ENCODE assay signal across 1 cellular context in the genomic region with DNA sequence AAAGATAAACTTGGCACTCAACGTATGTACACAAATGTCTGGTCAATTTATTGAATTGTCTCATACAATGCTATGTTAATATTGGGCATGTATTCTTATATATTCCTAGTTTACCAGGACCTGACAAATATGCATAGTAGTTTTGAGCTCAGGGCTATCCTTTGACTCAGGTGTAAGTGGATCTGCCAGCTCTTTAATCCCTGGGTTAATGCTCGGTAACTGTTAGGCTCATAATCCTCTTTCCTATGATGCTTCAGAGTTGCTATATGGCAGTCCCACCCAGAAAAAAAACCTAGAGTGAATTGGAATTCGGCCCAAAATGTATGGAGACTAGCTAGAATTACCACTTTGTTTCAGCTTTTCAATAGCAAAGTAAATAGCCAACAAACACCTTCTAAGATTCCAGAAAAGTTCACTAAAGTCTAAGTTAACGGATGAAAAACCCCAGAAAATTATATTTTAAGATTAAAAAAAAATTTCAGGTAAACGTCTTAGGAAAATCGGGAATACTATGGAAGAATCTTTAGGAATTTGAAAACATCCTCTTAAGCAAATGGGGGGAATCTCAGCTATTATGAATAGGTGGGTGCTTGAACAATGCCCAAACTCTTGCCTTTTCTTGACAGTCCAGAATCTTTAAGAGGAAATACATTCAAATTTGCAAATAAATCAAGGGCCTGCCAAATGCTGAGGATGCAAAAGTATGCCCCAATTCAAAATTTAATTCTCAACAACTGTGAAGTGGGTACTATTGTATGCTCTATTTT.
TF ChIP-seq lines count a peak whose summit lies in the region.

No MANE protein-coding gene starts in this region.

TF ChIP-seq in WTC11, 78 proteins besides CTCF, POLR2A, EP300 and RAD21:
- TF ChIP-seq RELA (CRISPR knock-in tag; IDR thresholded peaks at IDR 0.05; ENCODE audit: borderline replicate concordance) (no peak), NFATC4 (CRISPR knock-in tag; IDR thresholded peaks at IDR 0.05) (peak; percentile 84; the same call in 1 of the 2 replicates)
- TF ChIP-seq, protein P1, sequence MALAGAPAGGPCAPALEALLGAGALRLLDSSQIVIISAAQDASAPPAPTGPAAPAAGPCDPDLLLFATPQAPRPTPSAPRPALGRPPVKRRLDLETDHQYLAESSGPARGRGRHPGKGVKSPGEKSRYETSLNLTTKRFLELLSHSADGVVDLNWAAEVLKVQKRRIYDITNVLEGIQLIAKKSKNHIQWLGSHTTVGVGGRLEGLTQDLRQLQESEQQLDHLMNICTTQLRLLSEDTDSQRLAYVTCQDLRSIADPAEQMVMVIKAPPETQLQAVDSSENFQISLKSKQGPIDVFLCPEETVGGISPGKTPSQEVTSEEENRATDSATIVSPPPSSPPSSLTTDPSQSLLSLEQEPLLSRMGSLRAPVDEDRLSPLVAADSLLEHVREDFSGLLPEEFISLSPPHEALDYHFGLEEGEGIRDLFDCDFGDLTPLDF (CRISPR knock-in tag; IDR thresholded peaks at IDR 0.05), result no peak
TF ChIP-seq in WTC11: peak in this region for 1.
